ENCODE assay signal across 12 cellular contexts in the genomic region with DNA sequence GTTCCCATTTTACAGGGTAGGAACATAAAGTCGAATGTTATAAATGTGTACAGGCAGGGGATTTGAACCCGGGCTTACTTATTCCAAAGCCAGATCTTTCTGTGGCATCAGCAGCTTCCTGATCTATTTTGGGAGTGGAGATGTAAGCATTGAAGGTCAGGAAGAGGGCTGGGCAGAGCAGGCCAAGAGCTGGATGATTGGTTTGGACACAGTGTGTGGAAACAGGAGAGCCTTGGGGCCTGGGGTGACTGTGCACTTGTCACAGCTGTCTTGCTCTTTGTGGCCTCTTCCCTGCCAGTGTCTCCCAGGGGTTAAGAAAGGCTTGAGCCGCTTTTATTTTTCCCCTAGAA.
DNase-seq lines count a peak whose midpoint lies in the region; ATAC-seq, FAIRE-seq and TF ChIP-seq lines count a peak whose summit lies in the region.
"Had no signal": no experiment of that assay in that cellular context is flagged by ENCODE, and none has a peak within 500 bp of the region (broad histone marks: within the 10 kb centered on the region; RNA-seq: fewer than 3 reads in every experiment).

No MANE protein-coding gene starts in this region.

- H3K27ac Mint-ChIP-seq in stimulated activated naive B cell treated with anti-CD40 and anti-IgM and Interleukin-4, amounts not matched to agents 10 μg/mL and 1 μg/mL and 100 μg/mL, for 72 hours: peak overlapping the region; percentile 95

- no peaks in the 10 kb centered on the region for H3K9me3 Mint-ChIP-seq in stimulated activated naive B cell treated with anti-CD40 and anti-IgM and Interleukin-4, amounts not matched to agents 10 μg/mL and 1 μg/mL and 100 μg/mL, for 72 hours
- H3K9me3 Mint-ChIP-seq: brain had no signal

- H2AFZ ChIP-seq in KMS-11 (ENCODE audit: low read depth) (peak overlapping the region; percentile 20; the same call in 1 of the 2 replicates), GM12878 (ENCODE audit: control insufficient read depth, low read depth, low read length) (no peak overlapping the region)

- H3K9me3 ChIP-seq in GM12878 (replicated peaks; ENCODE audit: control insufficient read depth, insufficient read depth, low read length) (no peaks in the 10 kb centered on the region), right lobe of liver (no peaks in the 10 kb centered on the region)

- no peak for DNase-seq in GM12878 (ENCODE audit: low read depth, low spot score)
- peak; percentile 65 to 75 (median 72) for DNase-seq in right lobe of liver
- DNase-seq in stimulated activated naive B cell treated with anti-CD40 and anti-IgM and Interleukin-4, amounts not matched to agents 10 μg/mL and 1 μg/mL and 100 μg/mL, for 72 hours: no peak
- no peak for DNase-seq in DMS 273 treated with DMSO at 0.1 percent for 48 hours (lab: John Stamatoyannopoulos, UW)
- DNase-seq in glomerular visceral epithelial cell (ENCODE audit: extremely low spot score): no peak
- no peak for DNase-seq in activated effector memory CD4-positive, alpha-beta T cell treated with anti-CD3 and anti-CD28 coated beads, Interleukin-2, amount 50 U/mL, for 16 hours
- no peak for DNase-seq in NCI-H1694 (lab: John Stamatoyannopoulos, UW)
- DNase-seq: activated T-cell treated with anti-CD3 and anti-CD28 coated beads for 4 hours, midbrain, NCI-H1436 treated with DMSO at 0.1 percent for 48 hours had no signal

- H3K27ac ChIP-seq in KMS-11 (peak overlapping the region; percentile 79), GM12878 (ENCODE audit: control insufficient read depth, insufficient read depth) (peak overlapping the region; percentile 86), right lobe of liver (peak overlapping the region; percentile 86 to 95 (median 93))

- H3K4me1 ChIP-seq in KMS-11 (ENCODE audit: low read depth, poor library complexity, severe bottlenecking) (peaks cover 89% of the 10 kb centered on the region), GM12878 (ENCODE audit: control insufficient read depth, insufficient read depth, low read length) (peaks cover 63% of the 10 kb centered on the region), right lobe of liver (peaks cover 0 to 71% (median 31%) of the 10 kb centered on the region in 4 donors)

- peak overlapping the region; percentile 99 for H3K4me2 ChIP-seq in KMS-11
- H3K4me2 ChIP-seq in GM12878 (ENCODE audit: control insufficient read depth, insufficient read depth): peak overlapping the region; percentile 87

- CTCF ChIA-PET in GM12878 (lab: Yijun Ruan, JAX): interaction anchor here (0.7 to 13.5 kb wide), 12 partner anchors 9 to 187 kb away, joined by 3 to 166 read pairs (median 8); no protein-coding TSS in a partner anchor

- intact Hi-C loops in GM12878 (cut with micrococcal nuclease; ENCODE audit: unreplicated experiment): no loop called here
- intact Hi-C loops in right lobe of liver (cut with DNase I): loop anchor here (5.0 kb wide), 1 partner anchor 37 kb away; no protein-coding TSS in a partner anchor

- H4K20me1 ChIP-seq in KMS-11 (ENCODE audit: insufficient read depth): no peaks in the 10 kb centered on the region
- H4K20me1 ChIP-seq in GM12878 (ENCODE audit: control insufficient read depth, insufficient read depth): no peaks in the 10 kb centered on the region

- ATAC-seq in GM12878 (no peak), right lobe of liver (peak; percentile 20 to 44 (median 35))
- ATAC-seq in stimulated activated naive B cell treated with anti-CD40 and anti-IgM and Interleukin-4, amounts not matched to agents 10 μg/mL and 1 μg/mL and 100 μg/mL, for 72 hours (replicated peaks): no peak

- RAD21 ChIA-PET in GM12878 (lab: Charles Lee; ENCODE audit: unreplicated experiment): interaction anchor here (0.6 to 14.9 kb wide), 13 partner anchors 8 to 190 kb away, joined by 3 to 419 read pairs (median 32); partner anchors contain the start of gene IRF2

- no peak for TF ChIP-seq EP300 in GM12878 (IDR thresholded peaks at IDR 0.05; ENCODE audit: borderline replicate concordance in 1 of 2, control insufficient read depth in 1 of 2, low read depth in 2 of 2, low read length in 2 of 2)

- H3K27me3 ChIP-seq in KMS-11 (ENCODE audit: insufficient read depth, low read depth) (no peaks in the 10 kb centered on the region), GM12878 (replicated peaks in 1 of 2; ENCODE audit: control insufficient read depth in 2 of 2, insufficient read depth in 2 of 2, low read length in 1 of 2) (no peaks in the 10 kb centered on the region), right lobe of liver (no peaks in the 10 kb centered on the region)

- H3K4me1 Mint-ChIP-seq in stimulated activated naive B cell treated with anti-CD40 and anti-IgM and Interleukin-4, amounts not matched to agents 10 μg/mL and 1 μg/mL and 100 μg/mL, for 72 hours: peaks cover 74 to 99% of the 10 kb centered on the region in 2 donors

- FAIRE-seq in GM12878 (lab: Jason Lieb, UNC): no peak

- no peak for TF ChIP-seq POLR2A in GM12878 (IDR thresholded peaks at IDR 0.05; ENCODE audit: low read depth, low read length)
- peak; percentile 42 for TF ChIP-seq POLR2A in right lobe of liver (IDR thresholded peaks at IDR 0.05)

- peak overlapping the region; percentile 26; the same call in 1 of the 2 replicates for H3K9ac ChIP-seq in KMS-11
- H3K9ac ChIP-seq in GM12878 (ENCODE audit: control insufficient read depth, insufficient read depth, low read length): peak overlapping the region; percentile 80

- TF ChIP-seq CTCF in KMS-11 (conservative IDR thresholded peaks at IDR 0.05; ENCODE audit: low read depth, low read length) (no peak), GM12878 (IDR thresholded peaks at IDR 0.05 in 2 of 3, conservative IDR thresholded peaks at IDR 0.05 in 1 of 3; ENCODE audit: control insufficient read depth in 2 of 3, extremely low read depth in 1 of 3, insufficient read depth in 1 of 3, low read depth in 3 of 3, low read length in 3 of 3) (no peak), right lobe of liver (IDR thresholded peaks at IDR 0.05) (no peak)

- WGBS in GM12878 (ENCODE audit: insufficient coverage, insufficient replicate concordance, low lambda C conversion rate, missing lambda C conversion rate): 53% methylated on average over 3 of the region's 3 CpGs
- 17% methylated on average over 2 of the region's 3 CpGs for WGBS in right lobe of liver (ENCODE audit: insufficient coverage, low coverage, low lambda C conversion rate, missing lambda C conversion rate)

- SMC1A ChIA-PET in GM12878 (lab: Charles Lee; ENCODE audit: uncharacterized antibody, unreplicated experiment): interaction anchor here (0.9 to 17.5 kb wide), 12 partner anchors 8 to 168 kb away, joined by 3 to 411 read pairs (median 20); no protein-coding TSS in a partner anchor

- no peaks in the 10 kb centered on the region for H3K27me3 Mint-ChIP-seq in stimulated activated naive B cell treated with anti-CD40 and anti-IgM and Interleukin-4, amounts not matched to agents 10 μg/mL and 1 μg/mL and 100 μg/mL, for 72 hours

- H3K36me3 ChIP-seq in KMS-11 (ENCODE audit: insufficient read depth): no peaks in the 10 kb centered on the region
- peaks cover 0 to 7% of the 10 kb centered on the region in 2 experiments; a peak in 3 of 4 replicates for H3K36me3 ChIP-seq in GM12878 (ENCODE audit: control insufficient read depth in 2 of 2, insufficient read depth in 2 of 2, low read length in 1 of 2)
- H3K36me3 ChIP-seq in right lobe of liver: no peaks in the 10 kb centered on the region

- H3K4me3 Mint-ChIP-seq in stimulated activated naive B cell treated with anti-CD40 and anti-IgM and Interleukin-4, amounts not matched to agents 10 μg/mL and 1 μg/mL and 100 μg/mL, for 72 hours: peak overlapping the region in 1 of 2 donors; percentile 44

- in situ Hi-C loops in GM12878 (cut with MboI): loop anchor here (5.0 kb wide), 2 partner anchors 63 to 127 kb away; partner anchors contain the start of gene IRF2

- BruUV-seq in GM12878 (replicated peaks; lab: Mats Ljungman, UMichigan): no TSS peak

- H3K4me3 ChIP-seq in KMS-11 (IDR thresholded peaks at IDR 0.05; ENCODE audit: insufficient read depth, low read depth, low read length) (no peak overlapping the region), GM12878 (no peak overlapping the region; the same call in 1 of the 2 replicates), right lobe of liver (no peak overlapping the region)

- no peak for TF ChIP-seq RAD21 in GM12878 (IDR thresholded peaks at IDR 0.05; ENCODE audit: insufficient read depth, low read depth, low read length)

- POLR2A ChIA-PET in GM12878 (lab: Charles Lee): interaction anchor here (0.7 to 16.9 kb wide), 10 partner anchors 8 to 190 kb away, joined by 3 to 445 read pairs (median 21); no protein-coding TSS in a partner anchor

- H3K79me2 ChIP-seq in KMS-11 (ENCODE audit: insufficient read depth, low read depth) (peaks cover 11% of the 10 kb centered on the region; the same call in 1 of the 2 replicates), GM12878 (ENCODE audit: control insufficient read depth, insufficient read depth, low read length) (peaks cover 73% of the 10 kb centered on the region)

- peaks cover 0 to 4% of the 10 kb centered on the region in 2 donors for H3K36me3 Mint-ChIP-seq in stimulated activated naive B cell treated with anti-CD40 and anti-IgM and Interleukin-4, amounts not matched to agents 10 μg/mL and 1 μg/mL and 100 μg/mL, for 72 hours
- H3K36me3 Mint-ChIP-seq: brain had no signal

TF ChIP-seq in GM12878, 131 proteins besides CTCF, POLR2A, EP300 and RAD21 (continues in another document):
- TF ChIP-seq ESRRA (IDR thresholded peaks at IDR 0.05; ENCODE audit: low read length) (no peak), SMAD5 (IDR thresholded peaks at IDR 0.05; ENCODE audit: low read depth) (0 out of 2 replicates have a peak, but pooled peaks have one; percentile 64)

Comparison
In these comparisons a context has a peak if more than half of its experiments do, and no peak if none do; other contexts are left out.
1. ATAC-seq: peak in right lobe of liver (4 of 4); none in GM12878 (single experiment) and stimulated activated naive B cell treated with anti-CD40 and anti-IgM and Interleukin-4, amounts not matched to agents 10 μg/mL and 1 μg/mL and 100 μg/mL, for 72 hours (0 of 2).
2. DNase-seq: peak in right lobe of liver (3 of 3); none in GM12878 (single experiment), stimulated activated naive B cell treated with anti-CD40 and anti-IgM and Interleukin-4, amounts not matched to agents 10 μg/mL and 1 μg/mL and 100 μg/mL, for 72 hours (single experiment), DMS 273 treated with DMSO at 0.1 percent for 48 hours (single experiment), glomerular visceral epithelial cell (single experiment), activated effector memory CD4-positive, alpha-beta T cell treated with anti-CD3 and anti-CD28 coated beads, Interleukin-2, amount 50 U/mL, for 16 hours (single experiment) and NCI-H1694 (single experiment).
3. Peak in every context shown above with its lines, with median percentiles within 50 percentile points of each other: H3K27ac ChIP-seq.